Comparison of ENCODE assay signal across 8 cellular contexts in the genomic region with DNA sequence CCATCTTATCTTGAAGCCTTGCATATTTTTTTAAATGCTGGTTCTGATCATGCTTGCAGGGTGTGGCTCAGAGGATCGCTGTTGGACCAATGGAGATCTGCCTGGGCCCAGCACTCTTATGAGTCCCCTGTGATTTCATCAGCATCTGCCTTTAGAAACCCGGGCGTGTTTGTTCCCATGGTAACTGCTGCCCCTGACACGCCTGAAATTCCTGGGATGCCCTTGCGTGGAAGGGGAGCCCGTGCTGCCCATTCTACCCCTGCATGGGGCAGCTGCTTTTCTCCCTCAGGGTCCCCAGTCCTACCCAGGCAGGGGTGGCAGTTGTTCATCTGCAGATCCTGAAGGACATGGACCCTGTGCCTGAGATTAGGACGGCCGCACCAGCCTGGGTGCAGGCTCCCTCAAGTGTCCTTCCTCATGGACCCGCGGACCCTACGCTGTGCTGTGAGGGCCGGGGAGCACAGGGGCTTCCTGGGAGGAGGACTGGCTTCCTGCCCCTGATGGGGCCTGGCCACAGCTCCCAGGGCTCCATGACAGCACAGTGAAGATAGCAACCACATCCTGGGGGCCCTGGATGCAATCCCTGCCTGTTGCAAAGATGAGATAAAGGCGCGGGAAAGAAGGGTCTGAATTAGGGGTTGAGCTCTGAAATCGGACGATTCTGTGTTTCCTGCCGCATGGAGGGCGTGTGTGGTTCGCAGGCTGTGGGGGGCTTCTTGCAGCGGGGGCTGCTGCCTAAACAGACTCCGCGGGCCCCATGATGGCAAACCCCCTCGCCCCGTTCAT.
A peak's percentile ranks its signal among the peaks of the same experiment; 100 is the strongest.
DNase-seq lines count a peak whose midpoint lies in the region; ATAC-seq and TF ChIP-seq lines count a peak whose summit lies in the region.

No MANE protein-coding gene starts in this region.

- intact Hi-C loops in colonic mucosa (cut with DNase I), result no loop called here

- H3K27ac ChIP-seq in colonic mucosa, result no peak overlapping the region

- no peaks in the 10 kb centered on the region for H3K4me1 ChIP-seq in colonic mucosa
- peaks cover 27% of the 10 kb centered on the region for H3K4me1 ChIP-seq in mononuclear cell (ENCODE audit: insufficient read depth, low read length)

- DNase-seq in G401 (ENCODE audit: low spot score) (peak; percentile 70), NCI-H524 treated with DMSO at 0.1 percent for 48 hours (lab: John Stamatoyannopoulos, UW) (peak; percentile 74), colonic mucosa (no peak), NCI-H146 (lab: John Stamatoyannopoulos, UW) (no peak)

- in situ Hi-C loops in G401 (cut with HindIII; ENCODE audit: low sequenced_read_pairs), result no loop called here

- H3K27me3 ChIP-seq in colonic mucosa (no peaks in the 10 kb centered on the region), mononuclear cell (ENCODE audit: insufficient read depth, low read length) (no peaks in the 10 kb centered on the region)

- peak overlapping the region in 1 of 2 donors; percentile 43 for H3K9ac ChIP-seq in colonic mucosa (ENCODE audit: low read depth in 2 of 2, low read length in 2 of 2)

- H3K9me3 ChIP-seq in colonic mucosa (no peaks in the 10 kb centered on the region), mononuclear cell (ENCODE audit: low read depth, low read length) (no peaks in the 10 kb centered on the region)

- no peak for TF ChIP-seq CTCF in colonic mucosa (IDR thresholded peaks at IDR 0.05)

- H3K36me3 ChIP-seq in colonic mucosa, result no peaks in the 10 kb centered on the region

- ATAC-seq in HG02852 (IDR thresholded peaks at IDR 0.05; ENCODE audit: unreplicated experiment) (no peak), HG03565 (IDR thresholded peaks at IDR 0.05; ENCODE audit: unreplicated experiment) (no peak), GM19397 (IDR thresholded peaks at IDR 0.05; ENCODE audit: unreplicated experiment) (no peak)

- H3K4me3 ChIP-seq in colonic mucosa (peak overlapping the region; percentile 16), mononuclear cell (ENCODE audit: low read length) (peak overlapping the region; percentile 27)

Comparison
In these comparisons a context has a peak if more than half of its experiments do, and no peak if none do; other contexts are left out.
1. DNase-seq: peak in G401 (single experiment) and NCI-H524 treated with DMSO at 0.1 percent for 48 hours (single experiment); none in colonic mucosa (single experiment) and NCI-H146 (single experiment).